ENCODE assay signal across 1 cellular context in the genomic region with DNA sequence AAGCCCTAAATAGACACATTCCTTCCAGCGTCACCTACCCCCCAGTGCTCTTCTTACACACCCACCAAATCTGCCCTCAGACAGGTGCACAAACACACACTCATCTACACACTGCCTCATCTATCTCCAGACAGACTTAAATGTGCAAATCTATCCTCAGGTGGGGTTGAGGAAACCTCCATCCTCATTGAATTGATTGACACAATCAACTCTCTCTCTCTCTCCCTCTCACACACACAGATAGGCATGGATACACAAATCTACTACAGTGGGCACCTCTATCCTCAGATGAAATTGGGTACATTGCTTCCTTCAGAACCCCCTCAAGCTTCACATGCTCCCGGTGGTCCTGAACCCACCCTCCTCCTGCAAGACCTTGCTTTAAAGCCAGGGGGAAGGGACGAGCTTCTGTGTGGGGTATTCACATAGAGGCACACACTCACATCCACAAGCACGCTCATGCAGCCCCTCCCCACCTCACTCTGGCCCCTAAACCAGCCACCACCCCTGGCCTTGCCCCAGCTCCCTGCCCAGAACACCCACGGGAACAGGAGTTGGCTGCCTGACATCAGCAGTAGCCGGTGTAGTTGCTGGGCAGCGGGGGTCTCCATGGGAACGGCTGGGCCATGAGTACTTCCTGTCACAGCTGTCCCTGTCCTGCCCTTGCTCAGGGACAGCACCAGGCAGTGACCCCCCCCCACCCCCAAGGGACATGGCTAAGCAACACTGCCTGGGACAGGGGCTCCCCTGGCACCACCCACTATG.
TF ChIP-seq lines count a peak whose summit lies in the region.

No MANE protein-coding gene starts in this region.

TF ChIP-seq in H1, 55 proteins besides CTCF, POLR2A, EP300 and RAD21 (continued from another document):
- TF ChIP-seq, protein P1, sequence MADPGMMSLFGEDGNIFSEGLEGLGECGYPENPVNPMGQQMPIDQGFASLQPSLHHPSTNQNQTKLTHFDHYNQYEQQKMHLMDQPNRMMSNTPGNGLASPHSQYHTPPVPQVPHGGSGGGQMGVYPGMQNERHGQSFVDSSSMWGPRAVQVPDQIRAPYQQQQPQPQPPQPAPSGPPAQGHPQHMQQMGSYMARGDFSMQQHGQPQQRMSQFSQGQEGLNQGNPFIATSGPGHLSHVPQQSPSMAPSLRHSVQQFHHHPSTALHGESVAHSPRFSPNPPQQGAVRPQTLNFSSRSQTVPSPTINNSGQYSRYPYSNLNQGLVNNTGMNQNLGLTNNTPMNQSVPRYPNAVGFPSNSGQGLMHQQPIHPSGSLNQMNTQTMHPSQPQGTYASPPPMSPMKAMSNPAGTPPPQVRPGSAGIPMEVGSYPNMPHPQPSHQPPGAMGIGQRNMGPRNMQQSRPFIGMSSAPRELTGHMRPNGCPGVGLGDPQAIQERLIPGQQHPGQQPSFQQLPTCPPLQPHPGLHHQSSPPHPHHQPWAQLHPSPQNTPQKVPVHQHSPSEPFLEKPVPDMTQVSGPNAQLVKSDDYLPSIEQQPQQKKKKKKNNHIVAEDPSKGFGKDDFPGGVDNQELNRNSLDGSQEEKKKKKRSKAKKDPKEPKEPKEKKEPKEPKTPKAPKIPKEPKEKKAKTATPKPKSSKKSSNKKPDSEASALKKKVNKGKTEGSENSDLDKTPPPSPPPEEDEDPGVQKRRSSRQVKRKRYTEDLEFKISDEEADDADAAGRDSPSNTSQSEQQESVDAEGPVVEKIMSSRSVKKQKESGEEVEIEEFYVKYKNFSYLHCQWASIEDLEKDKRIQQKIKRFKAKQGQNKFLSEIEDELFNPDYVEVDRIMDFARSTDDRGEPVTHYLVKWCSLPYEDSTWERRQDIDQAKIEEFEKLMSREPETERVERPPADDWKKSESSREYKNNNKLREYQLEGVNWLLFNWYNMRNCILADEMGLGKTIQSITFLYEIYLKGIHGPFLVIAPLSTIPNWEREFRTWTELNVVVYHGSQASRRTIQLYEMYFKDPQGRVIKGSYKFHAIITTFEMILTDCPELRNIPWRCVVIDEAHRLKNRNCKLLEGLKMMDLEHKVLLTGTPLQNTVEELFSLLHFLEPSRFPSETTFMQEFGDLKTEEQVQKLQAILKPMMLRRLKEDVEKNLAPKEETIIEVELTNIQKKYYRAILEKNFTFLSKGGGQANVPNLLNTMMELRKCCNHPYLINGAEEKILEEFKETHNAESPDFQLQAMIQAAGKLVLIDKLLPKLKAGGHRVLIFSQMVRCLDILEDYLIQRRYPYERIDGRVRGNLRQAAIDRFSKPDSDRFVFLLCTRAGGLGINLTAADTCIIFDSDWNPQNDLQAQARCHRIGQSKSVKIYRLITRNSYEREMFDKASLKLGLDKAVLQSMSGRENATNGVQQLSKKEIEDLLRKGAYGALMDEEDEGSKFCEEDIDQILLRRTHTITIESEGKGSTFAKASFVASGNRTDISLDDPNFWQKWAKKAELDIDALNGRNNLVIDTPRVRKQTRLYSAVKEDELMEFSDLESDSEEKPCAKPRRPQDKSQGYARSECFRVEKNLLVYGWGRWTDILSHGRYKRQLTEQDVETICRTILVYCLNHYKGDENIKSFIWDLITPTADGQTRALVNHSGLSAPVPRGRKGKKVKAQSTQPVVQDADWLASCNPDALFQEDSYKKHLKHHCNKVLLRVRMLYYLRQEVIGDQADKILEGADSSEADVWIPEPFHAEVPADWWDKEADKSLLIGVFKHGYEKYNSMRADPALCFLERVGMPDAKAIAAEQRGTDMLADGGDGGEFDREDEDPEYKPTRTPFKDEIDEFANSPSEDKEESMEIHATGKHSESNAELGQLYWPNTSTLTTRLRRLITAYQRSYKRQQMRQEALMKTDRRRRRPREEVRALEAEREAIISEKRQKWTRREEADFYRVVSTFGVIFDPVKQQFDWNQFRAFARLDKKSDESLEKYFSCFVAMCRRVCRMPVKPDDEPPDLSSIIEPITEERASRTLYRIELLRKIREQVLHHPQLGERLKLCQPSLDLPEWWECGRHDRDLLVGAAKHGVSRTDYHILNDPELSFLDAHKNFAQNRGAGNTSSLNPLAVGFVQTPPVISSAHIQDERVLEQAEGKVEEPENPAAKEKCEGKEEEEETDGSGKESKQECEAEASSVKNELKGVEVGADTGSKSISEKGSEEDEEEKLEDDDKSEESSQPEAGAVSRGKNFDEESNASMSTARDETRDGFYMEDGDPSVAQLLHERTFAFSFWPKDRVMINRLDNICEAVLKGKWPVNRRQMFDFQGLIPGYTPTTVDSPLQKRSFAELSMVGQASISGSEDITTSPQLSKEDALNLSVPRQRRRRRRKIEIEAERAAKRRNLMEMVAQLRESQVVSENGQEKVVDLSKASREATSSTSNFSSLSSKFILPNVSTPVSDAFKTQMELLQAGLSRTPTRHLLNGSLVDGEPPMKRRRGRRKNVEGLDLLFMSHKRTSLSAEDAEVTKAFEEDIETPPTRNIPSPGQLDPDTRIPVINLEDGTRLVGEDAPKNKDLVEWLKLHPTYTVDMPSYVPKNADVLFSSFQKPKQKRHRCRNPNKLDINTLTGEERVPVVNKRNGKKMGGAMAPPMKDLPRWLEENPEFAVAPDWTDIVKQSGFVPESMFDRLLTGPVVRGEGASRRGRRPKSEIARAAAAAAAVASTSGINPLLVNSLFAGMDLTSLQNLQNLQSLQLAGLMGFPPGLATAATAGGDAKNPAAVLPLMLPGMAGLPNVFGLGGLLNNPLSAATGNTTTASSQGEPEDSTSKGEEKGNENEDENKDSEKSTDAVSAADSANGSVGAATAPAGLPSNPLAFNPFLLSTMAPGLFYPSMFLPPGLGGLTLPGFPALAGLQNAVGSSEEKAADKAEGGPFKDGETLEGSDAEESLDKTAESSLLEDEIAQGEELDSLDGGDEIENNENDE (IDR thresholded peaks at IDR 0.05; ENCODE audit: insufficient replicate concordance, low read length) = no peak
- TF ChIP-seq SRF (IDR thresholded peaks at IDR 0.05; ENCODE audit: low read depth, low read length) (no peak), BACH1 (IDR thresholded peaks at IDR 0.05; ENCODE audit: low read length) (no peak), TAF1 (IDR thresholded peaks at IDR 0.05; ENCODE audit: low read depth, low read length) (no peak), BCL11A (IDR thresholded peaks at IDR 0.05; ENCODE audit: low read depth in 2 of 2, low read length in 2 of 2) (no peak), CHD2 (IDR thresholded peaks at IDR 0.05; ENCODE audit: low read length) (no peak), TAF7 (optimal IDR thresholded peaks at IDR 0.05; ENCODE audit: borderline replicate concordance, low read depth, low read length) (no peak), CEBPB (IDR thresholded peaks at IDR 0.05; ENCODE audit: low read depth, low read length) (no peak), CHD1 (IDR thresholded peaks at IDR 0.05; ENCODE audit: low read depth, low read length) (no peak)
